12 cellular contexts compared by ENCODE assay signal in the genomic region with DNA sequence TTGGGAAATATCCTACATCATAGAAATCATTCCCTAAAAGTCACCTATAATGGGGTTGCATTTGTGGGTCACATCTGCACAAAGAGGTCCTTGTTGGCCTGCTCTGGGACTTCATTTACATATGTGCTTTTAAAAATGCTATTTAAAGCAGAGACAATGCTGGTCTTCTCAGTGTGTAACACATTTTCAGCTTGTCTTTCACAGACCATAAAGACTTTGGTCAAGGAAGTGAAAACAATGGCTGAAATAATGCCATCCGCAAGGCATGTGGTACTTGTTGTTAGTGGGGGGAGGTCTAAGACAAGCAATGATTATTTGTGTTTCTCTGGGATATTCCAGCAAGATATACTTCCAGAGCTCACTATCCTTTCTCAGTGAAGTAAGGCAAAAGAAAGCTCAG.
DNase-seq lines count a peak whose midpoint lies in the region; ATAC-seq and TF ChIP-seq lines count a peak whose summit lies in the region.
"Had no signal": no experiment of that assay in that cellular context is flagged by ENCODE, and none has a peak within 500 bp of the region (broad histone marks: within the 10 kb centered on the region; RNA-seq: fewer than 3 reads in every experiment).

No MANE protein-coding gene starts in this region.

- no peak overlapping the region for H3K23ac ChIP-seq in neuronal stem cell (ENCODE audit: low read depth, low read length, poor library complexity)

- no peak overlapping the region for H3K9ac ChIP-seq in neuronal stem cell (ENCODE audit: low read depth, low read length, poor library complexity)

- H2BK15ac ChIP-seq in neuronal stem cell (ENCODE audit: low read length): no peak overlapping the region

- H2AFZ ChIP-seq in neuronal stem cell (ENCODE audit: low read length): no peak overlapping the region

- no peak overlapping the region for H4K91ac ChIP-seq in neuronal stem cell (ENCODE audit: low read depth, low read length, poor library complexity)

- H2BK120ac ChIP-seq in neuronal stem cell (ENCODE audit: low read depth, low read length): no peak overlapping the region

- no peak for TF ChIP-seq POLR2A in tibial nerve (IDR thresholded peaks at IDR 0.05)

- H2AK5ac ChIP-seq in neuronal stem cell (ENCODE audit: low read depth, low read length): no peak overlapping the region

- in situ Hi-C loops in G401 (cut with HindIII; ENCODE audit: low sequenced_read_pairs): no loop called here

- ATAC-seq in left cardiac atrium (no peak), GM21576 (IDR thresholded peaks at IDR 0.05; ENCODE audit: unreplicated experiment) (no peak)

- no peaks in the 10 kb centered on the region for H3K79me1 ChIP-seq in neuronal stem cell (ENCODE audit: low read depth, low read length)

- TF ChIP-seq CTCF in left ventricle myocardium inferior (IDR thresholded peaks at IDR 0.05; ENCODE audit: borderline replicate concordance): no peak
- TF ChIP-seq CTCF in dorsolateral prefrontal cortex (IDR thresholded peaks at IDR 0.05 in 54 of 56, conservative IDR thresholded peaks at IDR 0.05 in 2 of 56; ENCODE audit: low read depth in 1 of 56, partially characterized antibody in 56 of 56): no peak
- TF ChIP-seq CTCF in tibial nerve (IDR thresholded peaks at IDR 0.05): no peak

- no peak for TF ChIP-seq EP300 in tibial nerve (IDR thresholded peaks at IDR 0.05)

- no peak overlapping the region for H4K8ac ChIP-seq in neuronal stem cell (ENCODE audit: low read depth, low read length)

- no peaks in the 10 kb centered on the region for H3K9me3 ChIP-seq in left ventricle myocardium inferior (replicated peaks)
- H3K9me3 ChIP-seq in neuronal stem cell (replicated peaks in 1 of 2; ENCODE audit: control insufficient read depth in 2 of 2, insufficient read depth in 1 of 2, low read depth in 1 of 2, low read length in 2 of 2): no peaks in the 10 kb centered on the region
- H3K9me3 ChIP-seq in tibial nerve: no peaks in the 10 kb centered on the region
- H3K9me3 ChIP-seq: BE2C had no signal

- intact Hi-C loops in left ventricle myocardium inferior (cut with micrococcal nuclease) (no loop called here), left cardiac atrium (cut with DNase I) (loop anchor here (2.0 to 5.0 kb wide), 3 partner anchors 47 to 227 kb away; no protein-coding TSS in a partner anchor), dorsolateral prefrontal cortex (cut with DNase I) (loop anchor here in 1 of 2 donors (5.0 kb wide), 1 partner anchor 57 kb away; no protein-coding TSS in a partner anchor)

- H3K27ac ChIP-seq in left ventricle myocardium inferior (replicated peaks): peak overlapping the region; percentile 74
- peak overlapping the region in 47 of 59 donors; percentile 1 to 84 (median 40) for H3K27ac ChIP-seq in dorsolateral prefrontal cortex
- no peak overlapping the region for H3K27ac ChIP-seq in neuronal stem cell (replicated peaks; ENCODE audit: low read length)
- peak overlapping the region in 3 of 4 donors; percentile 34 to 79 (median 69) for H3K27ac ChIP-seq in tibial nerve

- no peak overlapping the region for H2BK12ac ChIP-seq in neuronal stem cell (ENCODE audit: low read length)

- peak overlapping the region; percentile 22 for H3K4me2 ChIP-seq in neuronal stem cell (ENCODE audit: insufficient read depth, low read length, poor library complexity, severe bottlenecking)

- H3K18ac ChIP-seq in neuronal stem cell (ENCODE audit: low read length): no peak overlapping the region

- H3K4ac ChIP-seq in neuronal stem cell (ENCODE audit: low read length): no peak overlapping the region

- no peak overlapping the region for H3K14ac ChIP-seq in neuronal stem cell (ENCODE audit: low read length)

- H3K27me3 ChIP-seq in left ventricle myocardium inferior (ENCODE audit: low read depth): no peaks in the 10 kb centered on the region
- H3K27me3 ChIP-seq in dorsolateral prefrontal cortex: no peaks in the 10 kb centered on the region
- no peaks in the 10 kb centered on the region for H3K27me3 ChIP-seq in neuronal stem cell (ENCODE audit: control insufficient read depth in 3 of 3, insufficient read depth in 3 of 3, low read depth in 1 of 3, low read length in 3 of 3)
- H3K27me3 ChIP-seq in tibial nerve: no peaks in the 10 kb centered on the region

- WGBS in neuronal stem cell (ENCODE audit: extremely low coverage in 2 of 2, insufficient read length in 2 of 2, insufficient replicate concordance in 1 of 2), 2 donors: no CpG with 5 or more reads among the region's 1 CpG
- WGBS in tibial nerve, 2 donors: 51 to 64% methylated on average over 1 of the region's 1 CpG

- DNase-seq in left ventricle myocardium inferior (no peak), left cardiac atrium (no peak), dorsolateral prefrontal cortex (no peak), neuronal stem cell (ENCODE audit: low spot score) (no peak), tibial nerve (ENCODE audit: low spot score in 2 of 2) (no peak), G401 (ENCODE audit: low spot score) (no peak)
- DNase-seq in activated CD4-positive, alpha-beta T cell treated with anti-CD3 and anti-CD28 coated beads for 1 hour: no peak
- DNase-seq: BE2C; CD4-positive, alpha-beta memory T cell; H7; RPMI8226 had no signal

- H3K4me3 ChIP-seq in left ventricle myocardium inferior (no peak overlapping the region), dorsolateral prefrontal cortex (no peak overlapping the region), neuronal stem cell (ENCODE audit: low read length in 2 of 2) (no peak overlapping the region), tibial nerve (no peak overlapping the region)

- peaks cover 73% of the 10 kb centered on the region for H3K36me3 ChIP-seq in left ventricle myocardium inferior
- no peaks in the 10 kb centered on the region for H3K36me3 ChIP-seq in neuronal stem cell (replicated peaks in 1 of 2; ENCODE audit: control insufficient read depth in 2 of 2, insufficient read depth in 2 of 2, low read length in 2 of 2)
- H3K36me3 ChIP-seq in tibial nerve: peaks cover 0 to 35% (median 4%) of the 10 kb centered on the region in 3 donors
- H3K36me3 ChIP-seq: BE2C had no signal

- H3K4me1 ChIP-seq in left ventricle myocardium inferior: peaks cover 67% of the 10 kb centered on the region
- H3K4me1 ChIP-seq in neuronal stem cell (ENCODE audit: control insufficient read depth in 2 of 2, insufficient read depth in 1 of 2, low read depth in 1 of 2, low read length in 2 of 2): peaks cover 5 to 7% of the 10 kb centered on the region in 2 donors
- peaks cover 0 to 49% (median 25%) of the 10 kb centered on the region in 4 donors for H3K4me1 ChIP-seq in tibial nerve
- H3K4me1 ChIP-seq: BE2C had no signal

- no peak overlapping the region for H2BK5ac ChIP-seq in neuronal stem cell (ENCODE audit: low read length)
